In the genomic region with DNA sequence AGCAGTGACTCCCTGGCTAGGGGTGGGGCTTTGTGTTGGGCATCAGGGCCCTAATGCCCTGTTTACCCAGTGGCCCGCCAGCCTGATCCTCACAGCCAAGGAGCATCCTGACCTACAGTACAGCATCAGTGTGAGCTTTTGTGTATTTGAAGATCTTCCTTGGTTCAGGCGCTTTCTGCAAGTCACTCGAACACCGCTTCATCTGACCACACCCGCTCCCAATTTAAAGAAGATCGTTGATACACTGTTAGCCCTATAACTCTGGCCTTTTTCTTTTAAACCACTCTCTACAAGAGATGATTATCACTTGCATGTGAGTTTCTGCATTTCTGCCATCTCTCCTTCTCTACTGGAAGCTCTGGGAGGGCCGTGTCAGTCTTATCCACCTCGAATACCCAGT, we compare ENCODE assay signal across 32 cellular contexts. TPM values are rescaled to one million over a fixed set of nuclear protein-coding genes. Genes with fewer than 3 reads are reported as not detected.
"Had no signal": no experiment of that assay in that cellular context is flagged by ENCODE, and none has a peak within 500 bp of the region (broad histone marks: within the 10 kb centered on the region; RNA-seq: fewer than 3 reads in every experiment).

No MANE protein-coding gene starts in this region.

- H3K4me3 Mint-ChIP-seq: activated B cell treated with CpG ODN at 0.5 μM for 24 hours; activated naive CD8-positive, alpha-beta T cell treated with anti-CD3 and anti-CD28 coated beads, Interleukin-2, amount 10 ng/mL, durations not matched to agents 7 days and 5 days; effector memory CD8-positive, alpha-beta T cell; memory B cell; naive thymus-derived CD8-positive, alpha-beta T cell; neural crest cell; stimulated activated naive B cell treated with anti-CD40 and anti-IgM and Interleukin-4, amounts not matched to agents 10 μg/mL and 1 μg/mL and 100 μg/mL, for 72 hours had no signal

- ATAC-seq: effector memory CD8-positive, alpha-beta T cell; left colon; naive thymus-derived CD8-positive, alpha-beta T cell; psoas muscle; stimulated activated naive B cell treated with anti-CD40 and anti-IgM and Interleukin-4, amounts not matched to agents 10 μg/mL and 1 μg/mL and 100 μg/mL, for 72 hours had no signal

- H3K27me3 Mint-ChIP-seq: activated B cell treated with CpG ODN at 0.5 μM for 24 hours; activated naive CD8-positive, alpha-beta T cell treated with anti-CD3 and anti-CD28 coated beads, Interleukin-2, amount 10 ng/mL, durations not matched to agents 7 days and 5 days; effector memory CD8-positive, alpha-beta T cell; memory B cell; naive thymus-derived CD8-positive, alpha-beta T cell; stimulated activated naive B cell treated with anti-CD40 and anti-IgM and Interleukin-4, amounts not matched to agents 10 μg/mL and 1 μg/mL and 100 μg/mL, for 72 hours had no signal

- H3K27ac ChIP-seq: ascending aorta, brain microvascular endothelial cell, coronary artery, parathyroid adenoma, psoas muscle, stomach, thyroid gland, upper lobe of left lung, vagina had no signal

- H3K9me3 Mint-ChIP-seq: activated B cell treated with CpG ODN at 0.5 μM for 24 hours; activated naive CD8-positive, alpha-beta T cell treated with anti-CD3 and anti-CD28 coated beads, Interleukin-2, amount 10 ng/mL, durations not matched to agents 7 days and 5 days; effector memory CD8-positive, alpha-beta T cell; memory B cell; naive thymus-derived CD8-positive, alpha-beta T cell; neural crest cell; stimulated activated naive B cell treated with anti-CD40 and anti-IgM and Interleukin-4, amounts not matched to agents 10 μg/mL and 1 μg/mL and 100 μg/mL, for 72 hours had no signal

- DNase-seq: activated B cell treated with CpG ODN at 0.5 μM for 24 hours; activated CD4-positive, alpha-beta T cell treated with anti-CD3 and anti-CD28 coated beads, Interleukin-2, amount 50 U/mL, for 4 hours; activated CD8-positive, alpha-beta memory T cell treated with anti-CD3 and anti-CD28 coated beads, Interleukin-2, amount 50 U/mL, for 4 hours; activated gamma-delta T cell; activated naive CD8-positive, alpha-beta T cell treated with anti-CD3 and anti-CD28 coated beads, Interleukin-2, amount 10 ng/mL, durations not matched to agents 7 days and 5 days; activated T-cell treated with anti-CD3 and anti-CD28 coated beads, Interleukin-2, amount 50 U/mL, for 1 hour; brain microvascular endothelial cell; effector memory CD8-positive, alpha-beta T cell; head of caudate nucleus; hippocampal formation; kidney; left colon; midbrain; naive thymus-derived CD8-positive, alpha-beta T cell; occipital lobe; stimulated activated CD4-positive, alpha-beta T cell treated with anti-CD3 and anti-CD28 coated beads, Interleukin-15, amount 100 ng/mL, for 24 hours; stimulated activated CD4-positive, alpha-beta T cell treated with anti-CD3 and anti-CD28 coated beads, Interleukin-2, amount 100 ng/mL, for 24 hours; stimulated activated naive B cell treated with anti-CD40 and anti-IgM and Interleukin-4, amounts not matched to agents 10 μg/mL and 1 μg/mL and 100 μg/mL, for 72 hours; stomach; T-helper 1 cell; T1000; thyroid gland; upper lobe of left lung had no signal

- H3K9me3 ChIP-seq: ascending aorta, gastroesophageal sphincter, psoas muscle, stomach, thyroid gland, upper lobe of left lung, vagina had no signal

- H3K4me3 ChIP-seq: ascending aorta, coronary artery, gastroesophageal sphincter, psoas muscle, stomach, thyroid gland, upper lobe of left lung, vagina had no signal

- H3K9ac ChIP-seq: parathyroid adenoma had no signal

- H3K27me3 ChIP-seq: ascending aorta, brain microvascular endothelial cell, gastroesophageal sphincter, stomach, thyroid gland, upper lobe of left lung, vagina had no signal

- H3K27ac Mint-ChIP-seq: activated B cell treated with CpG ODN at 0.5 μM for 24 hours; activated naive CD8-positive, alpha-beta T cell treated with anti-CD3 and anti-CD28 coated beads, Interleukin-2, amount 10 ng/mL, durations not matched to agents 7 days and 5 days; effector memory CD8-positive, alpha-beta T cell; memory B cell; stimulated activated naive B cell treated with anti-CD40 and anti-IgM and Interleukin-4, amounts not matched to agents 10 μg/mL and 1 μg/mL and 100 μg/mL, for 72 hours had no signal

- H3K4me1 ChIP-seq: ascending aorta, parathyroid adenoma had no signal

RNA-seq across cellular contexts. Expression of a gene that starts 11.9 kb away (rescaled TPM):
- total RNA-seq: fibroblast of villous mesenchyme, occipital lobe, stomach, vagina had no signal

RNA-seq across cellular contexts. Expression of a gene that starts 17.8 kb away (rescaled TPM):
- total RNA-seq: ascending aorta had no signal
